ENCODE assay signal across 8 cellular contexts in the genomic region with DNA sequence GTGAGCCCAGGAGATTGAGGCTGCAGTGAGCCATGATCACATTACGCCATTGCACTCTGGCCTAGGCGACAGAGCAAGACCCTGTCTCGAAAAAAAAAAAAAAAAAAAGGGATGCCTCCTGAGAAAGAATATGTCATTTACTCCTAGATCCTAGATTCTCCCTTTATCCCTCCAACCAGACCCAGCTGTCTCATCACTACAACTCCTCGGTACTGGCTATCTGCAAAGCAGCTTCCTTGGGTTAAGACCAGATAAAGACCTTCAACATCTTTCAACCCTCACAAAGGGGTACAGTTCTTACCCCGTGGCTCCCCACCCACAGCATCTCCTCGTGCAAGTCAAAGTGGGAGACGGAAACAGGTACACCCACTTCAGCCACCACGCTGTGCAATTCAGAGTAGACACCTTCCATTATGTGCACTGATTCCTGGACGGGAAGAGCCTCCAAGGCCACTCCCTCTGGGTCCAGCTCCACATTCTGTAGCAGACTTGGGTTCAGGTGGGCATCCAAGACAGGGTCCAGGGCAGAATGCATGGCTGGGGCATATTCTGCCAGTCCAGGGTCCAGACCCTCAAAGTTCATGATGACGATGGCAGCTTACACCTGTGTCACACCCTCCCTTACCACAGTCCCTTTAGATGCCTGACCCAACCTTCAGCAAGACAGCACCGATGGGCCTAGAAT. TPM values are rescaled to one million over a fixed set of nuclear protein-coding genes. Genes with fewer than 3 reads are reported as not detected.
DNase-seq lines count a peak whose midpoint lies in the region; ATAC-seq and TF ChIP-seq lines count a peak whose summit lies in the region.

No MANE protein-coding gene starts in this region.

- H3K36me3 ChIP-seq in effector memory CD4-positive, alpha-beta T cell (ENCODE audit: control insufficient read depth, insufficient read depth, low read length), result peaks cover 6% of the 10 kb centered on the region
- peaks cover 2 to 11% of the 10 kb centered on the region in 2 donors for H3K36me3 ChIP-seq in neuronal stem cell (replicated peaks in 1 of 2; ENCODE audit: control insufficient read depth in 2 of 2, insufficient read depth in 2 of 2, low read length in 2 of 2)

- peak overlapping the region; percentile 90 for H4K8ac ChIP-seq in neuronal stem cell (ENCODE audit: low read depth, low read length)

- no peak for TF ChIP-seq CTCF in C4-2B (conservative IDR thresholded peaks at IDR 0.05)
- no peak for TF ChIP-seq CTCF in NB4 (IDR thresholded peaks at IDR 0.05; ENCODE audit: low read depth, low read length)

- H2BK120ac ChIP-seq in neuronal stem cell (ENCODE audit: low read depth, low read length), result no peak overlapping the region

- no peak overlapping the region for H2BK5ac ChIP-seq in neuronal stem cell (ENCODE audit: low read length)

- peak overlapping the region; percentile 78 for H3K9ac ChIP-seq in neuronal stem cell (ENCODE audit: low read depth, low read length, poor library complexity)

- peak overlapping the region; percentile 63 for H3K4me2 ChIP-seq in neuronal stem cell (ENCODE audit: insufficient read depth, low read length, poor library complexity, severe bottlenecking)

- no peak overlapping the region for H3K14ac ChIP-seq in neuronal stem cell (ENCODE audit: low read length)

- no peaks in the 10 kb centered on the region for H3K27me3 ChIP-seq in effector memory CD4-positive, alpha-beta T cell (replicated peaks; ENCODE audit: control insufficient read depth, insufficient read depth, low read length, poor library complexity, severe bottlenecking)
- H3K27me3 ChIP-seq in neuronal stem cell (ENCODE audit: control insufficient read depth in 3 of 3, insufficient read depth in 3 of 3, low read depth in 1 of 3, low read length in 3 of 3), result no peaks in the 10 kb centered on the region

- H4K91ac ChIP-seq in neuronal stem cell (ENCODE audit: low read depth, low read length, poor library complexity), result peak overlapping the region; percentile 41

- no peak for DNase-seq in NB4 (ENCODE audit: low read depth)
- DNase-seq in effector memory CD4-positive, alpha-beta T cell, result no peak
- DNase-seq in neuronal stem cell (ENCODE audit: low spot score), result no peak
- no peak for DNase-seq in posterior vena cava (ENCODE audit: low spot score)
- no peak for DNase-seq in activated gamma-delta T cell treated with Interleukin-2 at 50 U/mL for 16 hours
- no peak for DNase-seq in activated CD4-positive, CD25-positive, alpha-beta regulatory T cell treated with anti-CD3 and anti-CD28 coated beads, Interleukin-2, amount 50 U/mL, for 72 hours

- H3K18ac ChIP-seq in neuronal stem cell (ENCODE audit: low read length), result no peak overlapping the region

- no peak overlapping the region for H3K23ac ChIP-seq in neuronal stem cell (ENCODE audit: low read depth, low read length, poor library complexity)

- H3K4me1 ChIP-seq in effector memory CD4-positive, alpha-beta T cell (ENCODE audit: control insufficient read depth, insufficient read depth, low read length, poor library complexity, severe bottlenecking), result peaks cover 19% of the 10 kb centered on the region
- H3K4me1 ChIP-seq in neuronal stem cell (ENCODE audit: control insufficient read depth in 2 of 2, insufficient read depth in 1 of 2, low read depth in 1 of 2, low read length in 2 of 2), result peaks cover 6 to 9% of the 10 kb centered on the region in 2 donors

- peak overlapping the region; percentile 17 for H2AK5ac ChIP-seq in neuronal stem cell (ENCODE audit: low read depth, low read length)

- peak overlapping the region; percentile 10 for H2BK15ac ChIP-seq in neuronal stem cell (ENCODE audit: low read length)

- no peak overlapping the region for H2BK12ac ChIP-seq in neuronal stem cell (ENCODE audit: low read length)

- no CpG with 5 or more reads among the region's 11 CpGs for WGBS in neuronal stem cell (ENCODE audit: extremely low coverage in 2 of 2, insufficient read length in 2 of 2, insufficient replicate concordance in 1 of 2), 2 donors

- no peak for ATAC-seq in GM21390 (IDR thresholded peaks at IDR 0.05; ENCODE audit: unreplicated experiment)

- H3K9me3 ChIP-seq in effector memory CD4-positive, alpha-beta T cell (ENCODE audit: control insufficient read depth, low read length), result no peaks in the 10 kb centered on the region
- no peaks in the 10 kb centered on the region for H3K9me3 ChIP-seq in neuronal stem cell (replicated peaks in 1 of 2; ENCODE audit: control insufficient read depth in 2 of 2, insufficient read depth in 1 of 2, low read depth in 1 of 2, low read length in 2 of 2)

- intact Hi-C loops in posterior vena cava (cut with DNase I), result no loop called here

- peak overlapping the region; percentile 37 for H3K4ac ChIP-seq in neuronal stem cell (ENCODE audit: low read length)

- peak overlapping the region; percentile 84 for H2AFZ ChIP-seq in neuronal stem cell (ENCODE audit: low read length)

- no peaks in the 10 kb centered on the region for H3K79me1 ChIP-seq in neuronal stem cell (ENCODE audit: low read depth, low read length)

- H3K27ac ChIP-seq in C4-2B (peak overlapping the region; percentile 92), neuronal stem cell (replicated peaks; ENCODE audit: low read length) (peak overlapping the region; percentile 92)
- H3K27ac ChIP-seq in effector memory CD4-positive, alpha-beta T cell (ENCODE audit: insufficient read depth, low read length, poor library complexity, severe bottlenecking), result peak overlapping the region; percentile 96

- H3K4me3 ChIP-seq in NB4 (ENCODE audit: low read depth, low read length), result peak overlapping the region; percentile 95
- H3K4me3 ChIP-seq in effector memory CD4-positive, alpha-beta T cell (ENCODE audit: insufficient read depth, low read depth, low read length, poor library complexity, severe bottlenecking), result peak overlapping the region; percentile 54
- peak overlapping the region; percentile 25 to 66 for H3K4me3 ChIP-seq in neuronal stem cell (ENCODE audit: low read length in 2 of 2)

- TF ChIP-seq POLR2A in NB4 (IDR thresholded peaks at IDR 0.05; ENCODE audit: extremely low read depth, insufficient read length), result no peak

RNA-seq across cellular contexts. Expression of a gene that starts 1.1 kb away (rescaled TPM):
- 34.2 TPM for polyA plus RNA-seq in neuronal stem cell (2013, experiment 1 of 2)
- 33.0 TPM for polyA plus RNA-seq in neuronal stem cell (2013, experiment 2 of 2)
- 10 to 100 TPM; 29.4 to 40.7 TPM for total RNA-seq in posterior vena cava

RNA-seq across cellular contexts. Expression of a gene that starts 6.0 kb away (rescaled TPM):
- 0.17 TPM for polyA plus RNA-seq in neuronal stem cell (2013, experiment 1 of 2)
- 0.32 TPM for polyA plus RNA-seq in neuronal stem cell (2013, experiment 2 of 2)
- total RNA-seq in posterior vena cava, result not detected

RNA-seq across cellular contexts. Expression of a gene that starts 16.9 kb away (rescaled TPM):
- polyA plus RNA-seq in neuronal stem cell (2013, experiment 1 of 2), result 129 TPM
- 132 TPM for polyA plus RNA-seq in neuronal stem cell (2013, experiment 2 of 2)
- total RNA-seq in posterior vena cava, result 10 to 100 TPM; 62.1 to 79.3 TPM

RNA-seq across cellular contexts. Expression of a gene that starts 27.3 kb away (rescaled TPM):
- polyA plus RNA-seq in neuronal stem cell (2013, experiment 1 of 2), result 22.3 TPM
- 24.5 TPM for polyA plus RNA-seq in neuronal stem cell (2013, experiment 2 of 2)
- total RNA-seq in posterior vena cava, result 100 to 1,000 TPM; 108 to 113 TPM

RNA-seq across cellular contexts. Expression of a gene that starts 30.0 kb away (rescaled TPM):
- polyA plus RNA-seq in neuronal stem cell (2013, experiment 1 of 2), result not detected
- not detected for polyA plus RNA-seq in neuronal stem cell (2013, experiment 2 of 2)
- total RNA-seq in posterior vena cava, result not detected
